In the genomic region with DNA sequence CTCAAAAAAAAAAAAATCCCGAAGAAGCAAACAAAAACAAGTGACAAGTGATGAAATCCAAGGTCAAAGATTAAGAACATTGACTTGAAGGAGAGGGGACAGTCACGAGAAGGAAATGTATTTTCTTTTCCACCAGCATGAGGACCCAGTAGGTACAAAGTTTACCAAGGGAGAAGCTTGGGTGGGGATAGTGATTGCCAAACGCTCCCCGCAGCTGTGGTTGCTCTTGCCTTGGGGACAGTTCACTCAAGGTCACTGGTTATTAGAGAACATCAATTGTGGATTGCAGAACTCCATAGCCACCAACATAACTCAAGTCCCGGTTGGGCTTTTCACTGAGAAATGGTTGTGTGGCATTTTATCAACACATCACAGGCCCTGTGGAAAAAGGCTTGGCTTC, we compare ENCODE assay signal across 9 cellular contexts. TPM values are rescaled to one million over a fixed set of nuclear protein-coding genes. Genes with fewer than 3 reads are reported as not detected.
A peak's percentile ranks its signal among the peaks of the same experiment; 100 is the strongest.
DNase-seq lines count a peak whose midpoint lies in the region; ATAC-seq and TF ChIP-seq lines count a peak whose summit lies in the region.
"Had no signal": no experiment of that assay in that cellular context is flagged by ENCODE, and none has a peak within 500 bp of the region (broad histone marks: within the 10 kb centered on the region; RNA-seq: fewer than 3 reads in every experiment).

No MANE protein-coding gene starts in this region.

- no peak for TF ChIP-seq POLR2A in prostate gland (IDR thresholded peaks at IDR 0.05)

- H3K27ac Mint-ChIP-seq in stimulated activated memory B cell treated with anti-CD40 and anti-IgM and Interleukin-4, amounts not matched to agents 10 μg/mL and 1 μg/mL and 100 μg/mL, for 72 hours, result no peak overlapping the region

- no peaks in the 10 kb centered on the region for H3K27me3 ChIP-seq in prostate gland (replicated peaks; ENCODE audit: insufficient read depth)

- intact Hi-C loops in prostate gland (cut with DNase I), result no loop called here

- no peaks in the 10 kb centered on the region for H3K27me3 Mint-ChIP-seq in stimulated activated memory B cell treated with anti-CD40 and anti-IgM and Interleukin-4, amounts not matched to agents 10 μg/mL and 1 μg/mL and 100 μg/mL, for 72 hours

- no peaks in the 10 kb centered on the region for H3K9me3 Mint-ChIP-seq in stimulated activated memory B cell treated with anti-CD40 and anti-IgM and Interleukin-4, amounts not matched to agents 10 μg/mL and 1 μg/mL and 100 μg/mL, for 72 hours

- WGBS in prostate gland, result 34% methylated on average over 5 of the region's 5 CpGs

- H3K36me3 ChIP-seq in prostate gland, result no peaks in the 10 kb centered on the region

- H3K4me1 Mint-ChIP-seq in stimulated activated memory B cell treated with anti-CD40 and anti-IgM and Interleukin-4, amounts not matched to agents 10 μg/mL and 1 μg/mL and 100 μg/mL, for 72 hours, result no peaks in the 10 kb centered on the region

- POLR2A ChIA-PET in GM10248 (lab: Yijun Ruan, JAX), result no interaction called here

- H3K4me1 ChIP-seq in prostate gland (replicated peaks), result no peaks in the 10 kb centered on the region

- TF ChIP-seq CTCF in fibroblast of villous mesenchyme (IDR thresholded peaks at IDR 0.05; ENCODE audit: insufficient read depth, low read depth, low read length) (no peak), omental fat pad (IDR thresholded peaks at IDR 0.05) (no peak), GM10248 (IDR thresholded peaks at IDR 0.05; ENCODE audit: control extremely low read depth, extremely low read depth, low read depth, missing control alignments) (no peak), prostate gland (IDR thresholded peaks at IDR 0.05) (no peak)

- peak; percentile 54 for DNase-seq in AG20443 (ENCODE audit: low spot score)
- DNase-seq in MV-4-11 (lab: John Stamatoyannopoulos, UW), result peak; percentile 91
- peak; percentile 48 for DNase-seq in fibroblast of villous mesenchyme (ENCODE audit: low read depth)
- DNase-seq in omental fat pad (ENCODE audit: low spot score), result no peak
- no peak for DNase-seq in GM10248 (ENCODE audit: extremely low spot score)
- no peak for DNase-seq in prostate gland (ENCODE audit: low spot score)
- DNase-seq in NCI-H1105 treated with DMSO at 0.1 percent for 48 hours (lab: John Stamatoyannopoulos, UW), result no peak
- DNase-seq: NCI-H446 had no signal

- H3K27ac ChIP-seq in prostate gland, result no peak overlapping the region

- ATAC-seq in omental fat pad (ENCODE audit: low FRiP score), result peak; percentile 44
- no peak for ATAC-seq in stimulated activated memory B cell treated with anti-CD40 and anti-IgM and Interleukin-4, amounts not matched to agents 10 μg/mL and 1 μg/mL and 100 μg/mL, for 72 hours

- no peaks in the 10 kb centered on the region for H3K9me3 ChIP-seq in prostate gland

- H3K4me3 ChIP-seq in fibroblast of villous mesenchyme (ENCODE audit: low read depth, low read length) (no peak overlapping the region), prostate gland (no peak overlapping the region)

- no peak overlapping the region for H3K4me3 Mint-ChIP-seq in stimulated activated memory B cell treated with anti-CD40 and anti-IgM and Interleukin-4, amounts not matched to agents 10 μg/mL and 1 μg/mL and 100 μg/mL, for 72 hours

- no peaks in the 10 kb centered on the region for H3K36me3 Mint-ChIP-seq in stimulated activated memory B cell treated with anti-CD40 and anti-IgM and Interleukin-4, amounts not matched to agents 10 μg/mL and 1 μg/mL and 100 μg/mL, for 72 hours

- CTCF ChIA-PET in GM10248 (lab: Yijun Ruan, JAX), result interaction anchor here (1.1 to 2.9 kb wide), 2 partner anchors 11 to 244 kb away, joined by 3 to 7 read pairs; no protein-coding TSS in a partner anchor

RNA-seq across cellular contexts. Expression of a gene that starts 27.0 kb away (rescaled TPM):
- 57.7 and 117 TPM in 2 replicates for total RNA-seq in fibroblast of villous mesenchyme
- 100 to 1,000 TPM; 138 to 269 (median 188) TPM for total RNA-seq in omental fat pad
- total RNA-seq in prostate gland, result 100 to 1,000 TPM; 100 to 132 TPM

RNA-seq across cellular contexts. Expression of a gene that starts 27.3 kb away (rescaled TPM):
- 39.0 and 59.2 TPM in 2 replicates for total RNA-seq in fibroblast of villous mesenchyme
- 10 to 100 TPM; 38.0 to 74.7 (median 53.6) TPM for total RNA-seq in omental fat pad
- 10 to 100 TPM; 48.9 to 56.4 TPM for total RNA-seq in prostate gland

Comparison
In these comparisons a context has a peak if more than half of its experiments do, and no peak if none do; other contexts are left out.
1. DNase-seq: peak in AG20443 (single experiment), MV-4-11 (single experiment) and fibroblast of villous mesenchyme (single experiment); none in omental fat pad (single experiment), GM10248 (single experiment), prostate gland (single experiment) and NCI-H1105 treated with DMSO at 0.1 percent for 48 hours (single experiment).